In genomic region chr11:112795896-112796686, GRCh38 we compare ENCODE assay signal across 1 cellular context.
TF ChIP-seq lines count a peak whose summit lies in the region.

No MANE protein-coding gene starts in this region.

TF ChIP-seq in GM23338, 12 proteins besides CTCF, POLR2A, EP300 and RAD21 (continued from another document):
- no peak for TF ChIP-seq ZNF462 (CRISPR knock-in tag; IDR thresholded peaks at IDR 0.05)
- no peak for TF ChIP-seq ZNF114 (CRISPR knock-in tag; IDR thresholded peaks at IDR 0.05)
- TF ChIP-seq CREB1 (CRISPR knock-in tag; IDR thresholded peaks at IDR 0.05; ENCODE audit: low read depth) = no peak
- TF ChIP-seq ETS1 (IDR thresholded peaks at IDR 0.05) = no peak
- TF ChIP-seq POLR2AphosphoS5 (IDR thresholded peaks at IDR 0.05; ENCODE audit: low read depth) = no peak
- no peak for TF ChIP-seq JUNB (IDR thresholded peaks at IDR 0.05; ENCODE audit: unreplicated experiment)
